Comparison of ENCODE assay signal across 8 cellular contexts in the genomic region with DNA sequence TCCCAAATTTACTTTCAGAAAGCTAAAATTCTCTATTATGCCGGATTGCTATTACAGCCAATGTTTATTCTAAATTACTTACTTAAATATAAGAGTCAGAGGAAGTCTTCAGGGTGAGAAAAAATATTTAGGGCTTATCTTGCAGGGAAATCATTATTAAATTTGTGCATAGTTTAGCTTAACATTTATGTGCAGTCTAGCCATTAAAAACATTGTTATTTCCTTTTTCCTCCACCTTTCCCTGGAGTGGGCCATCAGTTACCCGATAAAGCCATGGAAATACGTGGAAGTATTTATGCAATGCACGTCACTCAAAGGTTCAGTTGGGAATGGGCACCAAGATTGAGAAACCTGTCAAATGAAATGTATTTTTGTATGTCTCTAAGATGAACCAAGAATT. TPM values are rescaled to one million over a fixed set of nuclear protein-coding genes. Genes with fewer than 3 reads are reported as not detected.
"Had no signal": no experiment of that assay in that cellular context is flagged by ENCODE, and none has a peak within 500 bp of the region (broad histone marks: within the 10 kb centered on the region; RNA-seq: fewer than 3 reads in every experiment).

No MANE protein-coding gene starts in this region.

- ATAC-seq: GM12878 had no signal

- FAIRE-seq: G401.6, GM12878, GM12891, GM12892, GM18507, GM19239 had no signal

- DNase-seq: GDM1, GF-D8 had no signal

- H3K4me3 ChIP-seq: GM12878 had no signal

RNA-seq across cellular contexts. Expression of gene TAS2R60, which starts 9.5 kb away (rescaled TPM):
- total RNA-seq: GM12878 had no signal
- polyA plus RNA-seq: GM12878 had no signal

RNA-seq across cellular contexts. Expression of gene TAS2R41, which starts 43.9 kb away (rescaled TPM):
- total RNA-seq: GM12878 had no signal
- polyA plus RNA-seq: GM12878 had no signal
